ENCODE assay signal across 20 cellular contexts in the genomic region with DNA sequence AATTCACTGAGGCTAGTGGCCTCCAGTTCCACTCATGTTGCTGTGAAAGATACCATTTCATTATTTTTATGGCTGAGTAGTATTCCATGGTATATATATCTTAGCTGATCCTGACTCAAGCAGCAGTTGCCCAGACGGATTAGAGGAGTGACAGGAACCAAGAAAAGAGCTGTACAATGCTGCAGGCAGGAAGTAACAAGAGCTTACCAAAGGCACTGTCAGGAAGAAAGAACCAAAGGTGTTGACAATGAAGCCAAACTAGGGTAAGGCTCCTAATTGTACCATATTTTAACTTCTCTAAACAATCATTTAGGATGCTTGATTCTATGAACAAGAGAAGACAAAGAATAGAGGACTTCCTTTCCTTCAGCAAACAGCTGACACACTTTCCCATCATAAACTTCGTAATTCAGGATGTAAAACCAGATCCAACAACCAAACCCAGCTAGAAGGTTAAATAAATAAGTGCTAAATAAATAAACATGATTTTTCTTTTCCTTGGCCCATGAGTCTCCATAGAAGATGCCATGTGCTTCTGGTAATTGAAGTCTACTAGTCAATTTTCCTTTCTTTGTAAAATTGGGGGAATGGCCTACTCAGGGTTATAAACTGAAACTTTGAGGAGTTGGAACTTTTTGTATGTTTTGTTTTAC.
DNase-seq lines count a peak whose midpoint lies in the region; ATAC-seq and TF ChIP-seq lines count a peak whose summit lies in the region.
"Had no signal": no experiment of that assay in that cellular context is flagged by ENCODE, and none has a peak within 500 bp of the region (broad histone marks: within the 10 kb centered on the region; RNA-seq: fewer than 3 reads in every experiment).

No MANE protein-coding gene starts in this region.

- no peak for DNase-seq in CD4-positive, alpha-beta memory T cell
- DNase-seq in HEK293T (ENCODE audit: extremely low spot score), result no peak
- DNase-seq in memory B cell (ENCODE audit: low spot score in 2 of 2), result no peak
- DNase-seq in DMS114 treated with DMSO at 0.1 percent for 48 hours (lab: John Stamatoyannopoulos, UW; ENCODE audit: unreplicated experiment), result no peak
- DNase-seq in activated CD4-positive, CD25-positive, alpha-beta regulatory T cell treated with anti-CD3 and anti-CD28 coated beads, Interleukin-2, amount 50 U/mL, for 72 hours, result no peak
- no peak for DNase-seq in T1000 (lab: John Stamatoyannopoulos, UW)
- DNase-seq: activated CD4-positive, alpha-beta T cell treated with anti-CD3 and anti-CD28 coated beads for 1 hour; activated CD8-positive, alpha-beta memory T cell treated with anti-CD3 and anti-CD28 coated beads, Interleukin-2, amount 50 U/mL, for 4 hours; AML-193; Calu3; H7; NCI-H69; OCI-M1; stimulated activated naive B cell treated with anti-CD40 and anti-IgM and Interleukin-4, amounts not matched to agents 10 μg/mL and 1 μg/mL and 100 μg/mL, for 72 hours; T-helper 9 cell; thyroid gland had no signal

- H3K27ac Mint-ChIP-seq in CD4-positive, alpha-beta memory T cell, result peak overlapping the region; percentile 10 to 74 (median 26)
- H3K27ac Mint-ChIP-seq in activated T-helper 17 cell treated with anti-CD3 and anti-CD28 coated beads, Interleukin-2, amount 50 U/mL, for 72 hours, result no peak overlapping the region
- H3K27ac Mint-ChIP-seq in memory B cell, result peak overlapping the region; percentile 71
- H3K27ac Mint-ChIP-seq: stimulated activated naive B cell treated with anti-CD40 and anti-IgM and Interleukin-4, amounts not matched to agents 10 μg/mL and 1 μg/mL and 100 μg/mL, for 72 hours had no signal

- intact Hi-C loops in CD4-positive, alpha-beta memory T cell (cut with micrococcal nuclease), result no loop called here

- H3K4me3 Mint-ChIP-seq in CD4-positive, alpha-beta memory T cell, result peak overlapping the region in 7 of 8 donors; percentile 4 to 76 (median 23)
- peak overlapping the region; percentile 52 for H3K4me3 Mint-ChIP-seq in activated T-helper 17 cell treated with anti-CD3 and anti-CD28 coated beads, Interleukin-2, amount 50 U/mL, for 72 hours
- H3K4me3 Mint-ChIP-seq in memory B cell, result no peak overlapping the region
- H3K4me3 Mint-ChIP-seq: stimulated activated naive B cell treated with anti-CD40 and anti-IgM and Interleukin-4, amounts not matched to agents 10 μg/mL and 1 μg/mL and 100 μg/mL, for 72 hours had no signal

- H3K4me3 ChIP-seq in CD4-positive, alpha-beta memory T cell (ENCODE audit: low read length in 2 of 2), result no peak overlapping the region
- H3K4me3 ChIP-seq: hepatocyte, SJSA1, thyroid gland had no signal

- no peak for ATAC-seq in activated T-helper 17 cell treated with anti-CD3 and anti-CD28 coated beads, Interleukin-2, amount 50 U/mL, for 72 hours (replicated peaks)
- no peak for ATAC-seq in memory B cell (ENCODE audit: low read depth)
- no peak for ATAC-seq in GM21381 (IDR thresholded peaks at IDR 0.05; ENCODE audit: unreplicated experiment)
- ATAC-seq: stimulated activated naive B cell treated with anti-CD40 and anti-IgM and Interleukin-4, amounts not matched to agents 10 μg/mL and 1 μg/mL and 100 μg/mL, for 72 hours had no signal

- H3K4me1 ChIP-seq in CD4-positive, alpha-beta memory T cell (ENCODE audit: insufficient read depth, low read length), result peaks cover 57% of the 10 kb centered on the region

- H3K27me3 Mint-ChIP-seq in CD4-positive, alpha-beta memory T cell, result peaks cover 0 to 3% of the 10 kb centered on the region in 2 donors
- no peaks in the 10 kb centered on the region for H3K27me3 Mint-ChIP-seq in activated T-helper 17 cell treated with anti-CD3 and anti-CD28 coated beads, Interleukin-2, amount 50 U/mL, for 72 hours
- no peaks in the 10 kb centered on the region for H3K27me3 Mint-ChIP-seq in memory B cell
- H3K27me3 Mint-ChIP-seq: stimulated activated naive B cell treated with anti-CD40 and anti-IgM and Interleukin-4, amounts not matched to agents 10 μg/mL and 1 μg/mL and 100 μg/mL, for 72 hours had no signal

- H3K27ac ChIP-seq in CD4-positive, alpha-beta memory T cell (ENCODE audit: low read depth, low read length), result no peak overlapping the region
- H3K27ac ChIP-seq: hepatocyte, SJSA1, thyroid gland had no signal

- H3K9me3 Mint-ChIP-seq in CD4-positive, alpha-beta memory T cell, result no peaks in the 10 kb centered on the region
- H3K9me3 Mint-ChIP-seq in activated T-helper 17 cell treated with anti-CD3 and anti-CD28 coated beads, Interleukin-2, amount 50 U/mL, for 72 hours, result no peaks in the 10 kb centered on the region
- peaks cover 2% of the 10 kb centered on the region for H3K9me3 Mint-ChIP-seq in memory B cell

- H3K36me3 Mint-ChIP-seq in CD4-positive, alpha-beta memory T cell, result peaks cover 0 to 3% of the 10 kb centered on the region in 2 donors
- peaks cover 11% of the 10 kb centered on the region for H3K36me3 Mint-ChIP-seq in activated T-helper 17 cell treated with anti-CD3 and anti-CD28 coated beads, Interleukin-2, amount 50 U/mL, for 72 hours (ENCODE audit: low read depth)
- H3K36me3 Mint-ChIP-seq in memory B cell, result no peaks in the 10 kb centered on the region
- H3K36me3 Mint-ChIP-seq: stimulated activated naive B cell treated with anti-CD40 and anti-IgM and Interleukin-4, amounts not matched to agents 10 μg/mL and 1 μg/mL and 100 μg/mL, for 72 hours had no signal

- no peaks in the 10 kb centered on the region for H3K9me3 ChIP-seq in CD4-positive, alpha-beta memory T cell (ENCODE audit: control insufficient read depth in 1 of 2, low read length in 2 of 2)
- H3K9me3 ChIP-seq: SJSA1, thyroid gland had no signal

- H3K36me3 ChIP-seq in CD4-positive, alpha-beta memory T cell (ENCODE audit: insufficient read depth, low read length), result no peaks in the 10 kb centered on the region
- H3K36me3 ChIP-seq: SJSA1, thyroid gland had no signal

- H3K27me3 ChIP-seq in CD4-positive, alpha-beta memory T cell (ENCODE audit: insufficient read depth, low read length), result no peaks in the 10 kb centered on the region
- H3K27me3 ChIP-seq: hepatocyte, SJSA1, thyroid gland had no signal

- CTCF ChIA-PET in CD4-positive, alpha-beta memory T cell (lab: Charles Lee; ENCODE audit: partially characterized antibody), result interaction anchor here (0.7 to 2.7 kb wide), 9 partner anchors 10 to 160 kb away, joined by 3 to 13 read pairs (median 5); no protein-coding TSS in a partner anchor
- CTCF ChIA-PET in HEK293T (lab: Yijun Ruan, JAX), result no interaction called here

- peaks cover 51 to 83% (median 67%) of the 10 kb centered on the region in 4 donors for H3K4me1 Mint-ChIP-seq in CD4-positive, alpha-beta memory T cell
- H3K4me1 Mint-ChIP-seq in activated T-helper 17 cell treated with anti-CD3 and anti-CD28 coated beads, Interleukin-2, amount 50 U/mL, for 72 hours, result peaks cover 55% of the 10 kb centered on the region
- H3K4me1 Mint-ChIP-seq in memory B cell, result peaks cover 34% of the 10 kb centered on the region

- POLR2A ChIA-PET in CD4-positive, alpha-beta memory T cell (lab: Charles Lee; ENCODE audit: partially characterized antibody), result interaction anchor here (0.8 to 9.9 kb wide), 10 partner anchors 10 to 150 kb away, joined by 3 to 65 read pairs (median 3); no protein-coding TSS in a partner anchor
- POLR2A ChIA-PET in HEK293T (lab: Yijun Ruan, JAX), result no interaction called here

TF ChIP-seq in HEK293T, 16 proteins besides CTCF, POLR2A, EP300 and RAD21:
- no peak for TF ChIP-seq TARDBP (IDR thresholded peaks at IDR 0.05)
- peak; percentile 43; the same call in 1 of the 2 replicates for TF ChIP-seq L3MBTL2 (conservative IDR thresholded peaks at IDR 0.05)
- TF ChIP-seq LEF1 (IDR thresholded peaks at IDR 0.05; ENCODE audit: borderline replicate concordance), result no peak
